In genomic region chr10:49831352-49832040, GRCh38 we compare ENCODE assay signal across 13 cellular contexts.
DNase-seq lines count a peak whose midpoint lies in the region; ATAC-seq and TF ChIP-seq lines count a peak whose summit lies in the region.
"Had no signal": no experiment of that assay in that cellular context is flagged by ENCODE, and none has a peak within 500 bp of the region (broad histone marks: within the 10 kb centered on the region; RNA-seq: fewer than 3 reads in every experiment).

No MANE protein-coding gene starts in this region.

- H4K8ac ChIP-seq in neuronal stem cell (ENCODE audit: low read depth, low read length), result no peak overlapping the region

- WGBS in neuronal stem cell (ENCODE audit: extremely low coverage in 2 of 2, insufficient read length in 2 of 2, insufficient replicate concordance in 1 of 2), 2 donors, result no CpG with 5 or more reads among the region's 8 CpGs
- WGBS in ovary, 3 donors, result 69 to 77% (median 70%) methylated on average over 8 of the region's 8 CpGs

- H3K18ac ChIP-seq in neuronal stem cell (ENCODE audit: low read length), result no peak overlapping the region

- no peak overlapping the region for H2BK15ac ChIP-seq in neuronal stem cell (ENCODE audit: low read length)

- H3K9ac ChIP-seq in neuronal stem cell (ENCODE audit: low read depth, low read length, poor library complexity), result no peak overlapping the region

- no peaks in the 10 kb centered on the region for H3K9me3 ChIP-seq in SJSA1 (replicated peaks)
- H3K9me3 ChIP-seq in neuronal stem cell (replicated peaks in 1 of 2; ENCODE audit: control insufficient read depth in 2 of 2, insufficient read depth in 1 of 2, low read depth in 1 of 2, low read length in 2 of 2), result peaks cover 0 to 3% of the 10 kb centered on the region in 2 donors
- no peaks in the 10 kb centered on the region for H3K9me3 ChIP-seq in ovary
- H3K9me3 ChIP-seq: breast epithelium, testis had no signal

- no peak for TF ChIP-seq EP300 in ovary (IDR thresholded peaks at IDR 0.05)

- DNase-seq in EL (peak; percentile 53), SJSA1 (ENCODE audit: low read depth in 1 of 2, low spot score in 2 of 2) (peak in 1 of 2 experiments; percentile 38), foreskin keratinocyte (peak in 1 of 2 donors; percentile 16), neuronal stem cell (ENCODE audit: low spot score) (peak; percentile 66), ovary (no peak), RPMI8226 (no peak)
- DNase-seq: CD8-positive, alpha-beta T cell; NCI-H1092; T-helper 9 cell; testis had no signal

- no peak overlapping the region for H4K91ac ChIP-seq in neuronal stem cell (ENCODE audit: low read depth, low read length, poor library complexity)

- H3K23ac ChIP-seq in neuronal stem cell (ENCODE audit: low read depth, low read length, poor library complexity), result no peak overlapping the region

- no peak overlapping the region for H2BK5ac ChIP-seq in neuronal stem cell (ENCODE audit: low read length)

- ATAC-seq in foreskin keratinocyte, result no peak
- no peak for ATAC-seq in HG03175 (IDR thresholded peaks at IDR 0.05; ENCODE audit: unreplicated experiment)
- ATAC-seq in HG03520 (IDR thresholded peaks at IDR 0.05; ENCODE audit: unreplicated experiment), result no peak
- ATAC-seq: CD8-positive, alpha-beta T cell had no signal

- intact Hi-C loops in ovary (cut with DNase I), result no loop called here

- H2AK5ac ChIP-seq in neuronal stem cell (ENCODE audit: low read depth, low read length), result no peak overlapping the region

- H3K79me1 ChIP-seq in neuronal stem cell (ENCODE audit: low read depth, low read length), result no peaks in the 10 kb centered on the region

- H3K4me3 ChIP-seq in SJSA1, result no peak overlapping the region
- H3K4me3 ChIP-seq in neuronal stem cell (ENCODE audit: low read length in 2 of 2), result no peak overlapping the region
- H3K4me3 ChIP-seq in ovary, result no peak overlapping the region
- H3K4me3 ChIP-seq: breast epithelium, testis had no signal

- H3K4me1 ChIP-seq in SJSA1 (replicated peaks) (peaks cover 14% of the 10 kb centered on the region), foreskin keratinocyte (peaks cover 2% of the 10 kb centered on the region), neuronal stem cell (ENCODE audit: control insufficient read depth in 2 of 2, insufficient read depth in 1 of 2, low read depth in 1 of 2, low read length in 2 of 2) (peaks cover 9 to 33% of the 10 kb centered on the region in 2 donors), ovary (ENCODE audit: insufficient read depth) (peaks cover 1% of the 10 kb centered on the region)
- H3K4me1 ChIP-seq: breast epithelium, testis had no signal

- H2AFZ ChIP-seq in neuronal stem cell (ENCODE audit: low read length), result no peak overlapping the region

- no peak overlapping the region for H2BK12ac ChIP-seq in neuronal stem cell (ENCODE audit: low read length)

- TF ChIP-seq POLR2A in ovary (IDR thresholded peaks at IDR 0.05), result no peak

- H2BK120ac ChIP-seq in neuronal stem cell (ENCODE audit: low read depth, low read length), result no peak overlapping the region

- H3K27ac ChIP-seq in SJSA1, result peak overlapping the region; percentile 38; the same call in 1 of the 2 replicates
- H3K27ac ChIP-seq in foreskin keratinocyte, result peak overlapping the region; percentile 41
- peak overlapping the region; percentile 75 for H3K27ac ChIP-seq in neuronal stem cell (replicated peaks; ENCODE audit: low read length)
- H3K27ac ChIP-seq in ovary, result no peak overlapping the region
- H3K27ac ChIP-seq: breast epithelium, testis had no signal

- no peak overlapping the region for H3K4me2 ChIP-seq in neuronal stem cell (ENCODE audit: insufficient read depth, low read length, poor library complexity, severe bottlenecking)

- no peak overlapping the region for H3K14ac ChIP-seq in neuronal stem cell (ENCODE audit: low read length)

- no peak overlapping the region for H3K4ac ChIP-seq in neuronal stem cell (ENCODE audit: low read length)

- TF ChIP-seq CTCF in foreskin keratinocyte (conservative IDR thresholded peaks at IDR 0.05) (no peak), ovary (IDR thresholded peaks at IDR 0.05) (no peak)

- H3K27me3 ChIP-seq in SJSA1 (replicated peaks) (no peaks in the 10 kb centered on the region), foreskin keratinocyte (no peaks in the 10 kb centered on the region), neuronal stem cell (ENCODE audit: control insufficient read depth in 3 of 3, insufficient read depth in 3 of 3, low read depth in 1 of 3, low read length in 3 of 3) (no peaks in the 10 kb centered on the region), ovary (no peaks in the 10 kb centered on the region)
- H3K27me3 ChIP-seq: breast epithelium, testis had no signal

- H3K36me3 ChIP-seq in SJSA1 (peaks cover 13% of the 10 kb centered on the region), neuronal stem cell (replicated peaks in 1 of 2; ENCODE audit: control insufficient read depth in 2 of 2, insufficient read depth in 2 of 2, low read length in 2 of 2) (peaks cover 1 to 43% of the 10 kb centered on the region in 2 donors), ovary (no peaks in the 10 kb centered on the region)
- H3K36me3 ChIP-seq: breast epithelium had no signal

Comparison
In these comparisons a context has a peak if more than half of its experiments do, and no peak if none do; other contexts are left out.
1. DNase-seq: peak in EL (single experiment) and neuronal stem cell (single experiment); none in ovary (0 of 5) and RPMI8226 (single experiment).
2. H3K27ac ChIP-seq: peak in SJSA1 (single experiment), foreskin keratinocyte (single experiment) and neuronal stem cell (single experiment); none in ovary (0 of 2).